Comparison of ENCODE assay signal across 8 cellular contexts in genomic region chr3:51384145-51384729, GRCh38. TPM values are rescaled to one million over a fixed set of nuclear protein-coding genes. Genes with fewer than 3 reads are reported as not detected.
DNase-seq lines count a peak whose midpoint lies in the region; ATAC-seq lines count a peak whose summit lies in the region.

No MANE protein-coding gene starts in this region.

- peak overlapping the region; percentile 98 for H3K27ac Mint-ChIP-seq in activated T-helper 1 cell treated with anti-CD3 and anti-CD28 coated beads, Interleukin-12 subunit alpha, Interleukin-12 subunit beta, Interleukin-2, Interleukin-4 antibody, amounts not matched to agents 30 ng/mL and 10 ng/mL and 1 ng/mL, durations not matched to agents 14 hours and 24 hours and 36 hours

- no peaks in the 10 kb centered on the region for H3K27me3 ChIP-seq in rectal smooth muscle tissue (ENCODE audit: control insufficient read depth, insufficient read depth, low read length)

- peak overlapping the region; percentile 99 for H3K4me3 Mint-ChIP-seq in activated T-helper 1 cell treated with anti-CD3 and anti-CD28 coated beads, Interleukin-12 subunit alpha, Interleukin-12 subunit beta, Interleukin-2, Interleukin-4 antibody, amounts not matched to agents 30 ng/mL and 10 ng/mL and 1 ng/mL, durations not matched to agents 14 hours and 24 hours and 36 hours

- H3K27me3 Mint-ChIP-seq in activated T-helper 1 cell treated with anti-CD3 and anti-CD28 coated beads, Interleukin-12 subunit alpha, Interleukin-12 subunit beta, Interleukin-2, Interleukin-4 antibody, amounts not matched to agents 30 ng/mL and 10 ng/mL and 1 ng/mL, durations not matched to agents 14 hours and 24 hours and 36 hours (ENCODE audit: insufficient read depth): no peaks in the 10 kb centered on the region

- H3K4me3 ChIP-seq in rectal smooth muscle tissue (ENCODE audit: low read length): peak overlapping the region; percentile 87

- peaks cover 12% of the 10 kb centered on the region for H3K4me1 ChIP-seq in rectal smooth muscle tissue (ENCODE audit: control insufficient read depth, insufficient read depth, low read length)

- intact Hi-C loops in activated T-helper 1 cell treated with anti-CD3 and anti-CD28 coated beads, Interleukin-12 subunit alpha, Interleukin-12 subunit beta, Interleukin-2, Interleukin-4 antibody, amounts not matched to agents 30 ng/mL and 10 ng/mL and 1 ng/mL, durations not matched to agents 14 hours and 24 hours and 36 hours (cut with micrococcal nuclease): loop anchor here (2.0 to 10.0 kb wide), 3 partner anchors 671 to 1025 kb away; partner anchors contain the start of genes DOCK3, DUSP7 and TMEM115
- intact Hi-C loops in left cardiac atrium (cut with DNase I): loop anchor here (10.0 kb wide), 2 partner anchors 769 to 809 kb away; partner anchors contain the start of genes CISH (in 1 of the 2) and MAPKAPK3 (in 1 of the 2)

- peak overlapping the region; percentile 91 for H3K27ac ChIP-seq in rectal smooth muscle tissue (ENCODE audit: low read depth, low read length)

- H3K4me1 Mint-ChIP-seq in activated T-helper 1 cell treated with anti-CD3 and anti-CD28 coated beads, Interleukin-12 subunit alpha, Interleukin-12 subunit beta, Interleukin-2, Interleukin-4 antibody, amounts not matched to agents 30 ng/mL and 10 ng/mL and 1 ng/mL, durations not matched to agents 14 hours and 24 hours and 36 hours (ENCODE audit: low read depth): peaks cover 49% of the 10 kb centered on the region

- ATAC-seq in GM18499 (IDR thresholded peaks at IDR 0.05; ENCODE audit: insufficient read depth, unreplicated experiment) (peak; percentile 3), HG03439 (IDR thresholded peaks at IDR 0.05; ENCODE audit: unreplicated experiment) (peak; percentile 18), left cardiac atrium (peak; percentile 17 to 39), HG03039 (IDR thresholded peaks at IDR 0.05; ENCODE audit: unreplicated experiment) (no peak)

- peak overlapping the region; percentile 81 for H3K9ac ChIP-seq in rectal smooth muscle tissue (ENCODE audit: low read length)

- H3K9me3 Mint-ChIP-seq in activated T-helper 1 cell treated with anti-CD3 and anti-CD28 coated beads, Interleukin-12 subunit alpha, Interleukin-12 subunit beta, Interleukin-2, Interleukin-4 antibody, amounts not matched to agents 30 ng/mL and 10 ng/mL and 1 ng/mL, durations not matched to agents 14 hours and 24 hours and 36 hours: no peaks in the 10 kb centered on the region

- DNase-seq in AG08396 (ENCODE audit: low spot score) (peak; percentile 45), left cardiac atrium (peak; percentile 57), NCI-H446 (lab: John Stamatoyannopoulos, UW) (no peak)
- no peak for DNase-seq in activated T-helper 1 cell treated with anti-CD3 and anti-CD28 coated beads, Interleukin-12 subunit alpha, Interleukin-12 subunit beta, Interleukin-2, Interleukin-4 antibody, amounts not matched to agents 30 ng/mL and 10 ng/mL and 1 ng/mL, durations not matched to agents 14 hours and 24 hours and 36 hours (ENCODE audit: low spot score)

- no peaks in the 10 kb centered on the region for H3K36me3 ChIP-seq in rectal smooth muscle tissue (ENCODE audit: control insufficient read depth, insufficient read depth, low read length)

- peaks cover 33% of the 10 kb centered on the region for H3K36me3 Mint-ChIP-seq in activated T-helper 1 cell treated with anti-CD3 and anti-CD28 coated beads, Interleukin-12 subunit alpha, Interleukin-12 subunit beta, Interleukin-2, Interleukin-4 antibody, amounts not matched to agents 30 ng/mL and 10 ng/mL and 1 ng/mL, durations not matched to agents 14 hours and 24 hours and 36 hours (ENCODE audit: low read depth)

RNA-seq across cellular contexts. Expression of gene MANF, which starts 0.9 kb away (rescaled TPM):
- total RNA-seq in activated T-helper 1 cell treated with anti-CD3 and anti-CD28 coated beads, Interleukin-12 subunit alpha, Interleukin-12 subunit beta, Interleukin-2, Interleukin-4 antibody, amounts not matched to agents 30 ng/mL and 10 ng/mL and 1 ng/mL, durations not matched to agents 14 hours and 24 hours and 36 hours: 200 and 208 TPM in 2 replicates
- total RNA-seq in left cardiac atrium: 10 to 100 TPM; 59.2 to 97.0 TPM

RNA-seq across cellular contexts. Expression of gene RBM15B, which starts 6.8 kb away (rescaled TPM):
- total RNA-seq in activated T-helper 1 cell treated with anti-CD3 and anti-CD28 coated beads, Interleukin-12 subunit alpha, Interleukin-12 subunit beta, Interleukin-2, Interleukin-4 antibody, amounts not matched to agents 30 ng/mL and 10 ng/mL and 1 ng/mL, durations not matched to agents 14 hours and 24 hours and 36 hours: 38.5 and 39.6 TPM in 2 replicates
- 10 to 100 TPM; 12.9 to 18.6 TPM for total RNA-seq in left cardiac atrium

Comparison
In these comparisons a context has a peak if more than half of its experiments do, and no peak if none do; other contexts are left out.
1. DNase-seq: peak in AG08396 (single experiment) and left cardiac atrium (single experiment); none in activated T-helper 1 cell treated with anti-CD3 and anti-CD28 coated beads, Interleukin-12 subunit alpha, Interleukin-12 subunit beta, Interleukin-2, Interleukin-4 antibody, amounts not matched to agents 30 ng/mL and 10 ng/mL and 1 ng/mL, durations not matched to agents 14 hours and 24 hours and 36 hours (single experiment) and NCI-H446 (0 of 2).